ENCODE assay signal across 21 cellular contexts in the genomic region with DNA sequence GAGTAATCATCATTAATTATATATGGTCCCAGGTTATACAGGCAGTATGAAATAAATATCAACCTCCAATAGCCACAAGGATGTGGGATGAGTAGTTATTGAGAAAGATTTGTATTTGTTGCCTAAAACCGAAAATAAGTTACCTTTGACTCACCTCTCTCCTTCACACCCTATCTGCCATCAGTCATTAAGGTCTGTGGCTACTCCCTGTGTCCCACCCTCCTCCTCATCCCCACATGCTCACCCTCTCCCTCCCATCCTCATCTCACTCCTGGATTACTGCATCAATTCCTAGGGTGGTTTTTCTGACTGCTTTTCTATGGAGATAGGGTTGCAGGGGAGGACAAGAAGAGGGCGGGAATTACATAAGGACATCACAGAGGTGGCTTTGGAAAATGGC.
"Had no signal": no experiment of that assay in that cellular context is flagged by ENCODE, and none has a peak within 500 bp of the region (broad histone marks: within the 10 kb centered on the region; RNA-seq: fewer than 3 reads in every experiment).

No MANE protein-coding gene starts in this region.

- ATAC-seq: HepG2 had no signal

- DNase-seq: IMR-90, KG1, MM.1S, NCI-H1092 treated with DMSO at 0.1 percent for 48 hours, NCI-H1436, NCI-H187, NCI-H2029, NCI-H2081 treated with DMSO at 0.1 percent for 48 hours, NCI-H2171, NCI-H226, NCI-H446, NCI-H510A, NCI-H524 treated with DMSO at 0.1 percent for 48 hours, NCI-H69, NCI-H774, Right ventricle myocardium superior, RPMI8226, SIG-M5 had no signal

- H3K36me3 ChIP-seq: SJSA1 had no signal

- H3K27ac ChIP-seq: SJSA1, SK-N-MC had no signal

- H3K9me3 ChIP-seq: SJSA1 had no signal

- H3K4me1 ChIP-seq: SJSA1 had no signal

- H3K4me3 ChIP-seq: SJSA1, SK-N-MC had no signal

- H3K27me3 ChIP-seq: SJSA1 had no signal
